Comparison of ENCODE assay signal across 30 cellular contexts in genomic region chr7:33581239-33581638, GRCh38.
"Had no signal": no experiment of that assay in that cellular context is flagged by ENCODE, and none has a peak within 500 bp of the region (broad histone marks: within the 10 kb centered on the region; RNA-seq: fewer than 3 reads in every experiment).

No MANE protein-coding gene starts in this region.

- H3K4me1 ChIP-seq: colonic mucosa, right lobe of liver, testis, transverse colon, uterus had no signal

- H3K27me3 Mint-ChIP-seq: activated CD4-positive, alpha-beta memory T cell treated with anti-CD3 and anti-CD28 coated beads, Interleukin-2, amount 10 ng/mL, durations not matched to agents 7 days and 5 days; activated CD4-positive, alpha-beta T cell treated with anti-CD3 and anti-CD28 coated beads, Interleukin-2, amount 10 ng/mL, durations not matched to agents 7 days and 5 days; activated T-cell treated with anti-CD3 and anti-CD28 coated beads, Interleukin-2, amount 50 U/mL, for 24 hours; memory B cell; T-helper 17 cell had no signal

- H3K27ac ChIP-seq: colonic mucosa, dorsolateral prefrontal cortex, gastroesophageal sphincter, right lobe of liver, skin epidermis, testis, transverse colon, uterus had no signal

- H3K4me1 Mint-ChIP-seq: activated CD4-positive, alpha-beta memory T cell treated with anti-CD3 and anti-CD28 coated beads, Interleukin-2, amount 10 ng/mL, durations not matched to agents 7 days and 5 days; activated CD4-positive, alpha-beta T cell treated with anti-CD3 and anti-CD28 coated beads, Interleukin-2, amount 10 ng/mL, durations not matched to agents 7 days and 5 days; memory B cell; T-helper 17 cell had no signal

- H3K27ac Mint-ChIP-seq: activated CD4-positive, alpha-beta memory T cell treated with anti-CD3 and anti-CD28 coated beads, Interleukin-2, amount 10 ng/mL, durations not matched to agents 7 days and 5 days; activated CD4-positive, alpha-beta T cell treated with anti-CD3 and anti-CD28 coated beads, Interleukin-2, amount 10 ng/mL, durations not matched to agents 7 days and 5 days; activated naive CD4-positive, alpha-beta T cell treated with anti-CD3 and anti-CD28 coated beads, Interleukin-2, amount 50 U/mL, for 72 hours; activated T-cell treated with anti-CD3 and anti-CD28 coated beads, Interleukin-2, amount 50 U/mL, for 24 hours; memory B cell; natural killer cell; T-helper 17 cell had no signal

- H3K9me3 Mint-ChIP-seq: natural killer cell had no signal

- H3K36me3 ChIP-seq: cardiac muscle cell, colonic mucosa, gastroesophageal sphincter, right lobe of liver, transverse colon, uterus had no signal

- H3K9me3 ChIP-seq: colonic mucosa, gastroesophageal sphincter, right lobe of liver, testis, transverse colon, uterus had no signal

- H3K27me3 ChIP-seq: cardiac muscle cell, colonic mucosa, dorsolateral prefrontal cortex, gastroesophageal sphincter, right lobe of liver, testis, transverse colon, uterus had no signal

- DNase-seq: activated CD4-positive, alpha-beta memory T cell treated with anti-CD3 and anti-CD28 coated beads, Interleukin-2, amount 10 ng/mL, durations not matched to agents 7 days and 5 days; activated CD4-positive, alpha-beta T cell treated with anti-CD3 and anti-CD28 coated beads, Interleukin-2, amount 10 ng/mL, durations not matched to agents 7 days and 5 days; activated CD4-positive, CD25-positive, alpha-beta regulatory T cell treated with anti-CD3 and anti-CD28 coated beads, Interleukin-2, amount 50 U/mL, for 72 hours; activated CD8-positive, alpha-beta memory T cell treated with anti-CD3 and anti-CD28 coated beads, Interleukin-2, amount 50 U/mL, for 48 hours; activated naive CD4-positive, alpha-beta T cell; activated T-cell treated with anti-CD3 and anti-CD28 coated beads, Interleukin-2, amount 50 U/mL, for 24 hours; anterior cingulate cortex; cerebellar nuclear complex; colonic mucosa; dorsolateral prefrontal cortex; effector memory CD4-positive, alpha-beta T cell; erythroblast; hippocampal formation; left cardiac atrium; natural killer cell; posterior cingulate gyrus; right lobe of liver; stimulated activated CD4-positive, alpha-beta T cell treated with anti-CD3 and anti-CD28 coated beads, Interleukin-12 subunit alpha, Interleukin-12 subunit beta, amount 100 ng/mL, for 4 hours; stimulated activated CD4-positive, alpha-beta T cell treated with anti-CD3 and anti-CD28 coated beads, Interleukin-4, amount 100 ng/mL, for 1 hour; stimulated activated naive CD8-positive, alpha-beta T cell treated with anti-CD3 and anti-CD28 coated beads, Interleukin-15, Interleukin-2, amounts not matched to agents 100 U/mL and 50 U/mL, for 24 hours; T-helper 17 cell; T1000; testis; transverse colon; uterus had no signal

- ATAC-seq: activated naive CD4-positive, alpha-beta T cell treated with anti-CD3 and anti-CD28 coated beads, Interleukin-2, amount 50 U/mL, for 72 hours; gastroesophageal sphincter; left cardiac atrium; natural killer cell; right lobe of liver; stimulated activated naive CD8-positive, alpha-beta T cell treated with anti-CD3 and anti-CD28 coated beads, Interleukin-15, Interleukin-2, amounts not matched to agents 100 U/mL and 50 U/mL, for 24 hours; T-helper 17 cell had no signal

- H3K4me3 Mint-ChIP-seq: activated CD4-positive, alpha-beta memory T cell treated with anti-CD3 and anti-CD28 coated beads, Interleukin-2, amount 10 ng/mL, durations not matched to agents 7 days and 5 days; activated CD4-positive, alpha-beta T cell treated with anti-CD3 and anti-CD28 coated beads, Interleukin-2, amount 10 ng/mL, durations not matched to agents 7 days and 5 days; activated T-cell treated with anti-CD3 and anti-CD28 coated beads, Interleukin-2, amount 50 U/mL, for 24 hours; memory B cell; natural killer cell; T-helper 17 cell had no signal

- H3K4me3 ChIP-seq: cardiac muscle cell, colonic mucosa, dorsolateral prefrontal cortex, gastroesophageal sphincter, right lobe of liver, skin epidermis, testis, transverse colon, uterus had no signal
